In the genomic region with DNA sequence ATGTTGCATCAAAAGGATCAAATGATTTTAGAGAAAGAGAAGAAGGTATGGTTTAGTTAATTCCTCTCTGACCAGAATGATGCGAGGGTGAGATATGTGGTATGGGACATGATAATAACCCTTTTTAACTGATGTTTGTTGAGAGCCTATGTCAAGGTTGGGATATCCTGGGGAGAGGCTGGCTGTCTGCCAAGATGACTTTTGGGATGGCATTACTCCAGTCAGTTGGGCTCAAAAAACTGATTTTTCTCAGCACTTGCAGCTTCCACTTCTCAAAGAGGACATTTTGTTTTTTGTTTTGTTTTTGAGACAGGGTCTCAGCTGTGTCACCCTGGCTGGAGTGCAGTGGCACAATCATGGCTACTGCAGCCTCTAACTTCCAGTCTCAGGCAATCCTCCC, we compare ENCODE assay signal across 11 cellular contexts.
"Had no signal": no experiment of that assay in that cellular context is flagged by ENCODE, and none has a peak within 500 bp of the region (broad histone marks: within the 10 kb centered on the region; RNA-seq: fewer than 3 reads in every experiment).

No MANE protein-coding gene starts in this region.

- DNase-seq: activated CD4-positive, CD25-positive, alpha-beta regulatory T cell; activated effector memory CD4-positive, alpha-beta T cell treated with Interleukin-2 at 50 U/mL for 16 hours; foreskin keratinocyte; mucosa of descending colon; natural killer cell; occipital lobe; stimulated activated CD4-positive, alpha-beta T cell treated with anti-CD3 and anti-CD28 coated beads, Interleukin-4, amount 100 ng/mL, for 1 hour; stimulated activated CD8-positive, alpha-beta memory T cell treated with anti-CD3 and anti-CD28 coated beads, Interleukin-4, amount 100 ng/mL, for 48 hours; stimulated activated naive CD8-positive, alpha-beta T cell treated with anti-CD3 and anti-CD28 coated beads, Interleukin-15, Interleukin-2, amounts not matched to agents 100 U/mL and 50 U/mL, for 24 hours; T-helper 17 cell; upper lobe of right lung had no signal

- H3K4me3 ChIP-seq: mucosa of descending colon, upper lobe of right lung had no signal

- H3K27me3 ChIP-seq: foreskin keratinocyte, upper lobe of right lung had no signal

- ATAC-seq: foreskin keratinocyte; mucosa of descending colon; natural killer cell; stimulated activated naive CD8-positive, alpha-beta T cell treated with anti-CD3 and anti-CD28 coated beads, Interleukin-15, Interleukin-2, amounts not matched to agents 100 U/mL and 50 U/mL, for 24 hours; T-helper 17 cell; upper lobe of right lung had no signal

- H3K27ac ChIP-seq: foreskin keratinocyte, upper lobe of right lung had no signal

- H3K4me1 ChIP-seq: foreskin keratinocyte, upper lobe of right lung had no signal

- H3K9me3 ChIP-seq: mucosa of descending colon, upper lobe of right lung had no signal
